In the genomic region with DNA sequence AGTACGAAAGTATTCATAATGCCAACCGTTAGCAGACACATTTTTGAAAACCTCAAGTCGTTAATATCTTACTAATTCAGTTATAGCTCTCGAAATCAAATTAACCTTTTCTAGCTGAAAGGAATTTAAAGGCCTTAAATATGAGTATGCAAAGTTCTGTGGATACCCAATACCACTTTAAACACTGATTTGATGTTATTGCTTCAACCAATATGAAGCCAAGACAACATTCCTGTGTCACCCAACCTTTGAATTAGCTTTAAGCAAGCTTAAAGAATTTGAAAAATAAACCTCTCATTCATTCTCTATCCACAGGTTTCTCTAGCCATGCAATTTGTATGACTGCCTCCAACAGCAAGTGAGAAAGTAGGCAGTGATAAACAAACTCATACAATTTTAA, we compare ENCODE assay signal across 14 cellular contexts.
DNase-seq lines count a peak whose midpoint lies in the region; TF ChIP-seq lines count a peak whose summit lies in the region.
"Had no signal": no experiment of that assay in that cellular context is flagged by ENCODE, and none has a peak within 500 bp of the region (broad histone marks: within the 10 kb centered on the region; RNA-seq: fewer than 3 reads in every experiment).

No MANE protein-coding gene starts in this region.

- H3K4me1 ChIP-seq in SJSA1 (replicated peaks) (peaks cover 17% of the 10 kb centered on the region), sigmoid colon (no peaks in the 10 kb centered on the region)

- H3K27me3 ChIP-seq in SJSA1 (replicated peaks) (no peaks in the 10 kb centered on the region), sigmoid colon (no peaks in the 10 kb centered on the region)

- H3K27ac ChIP-seq in SJSA1: peak overlapping the region; percentile 88
- peak overlapping the region in 1 of 4 donors; percentile 54 for H3K27ac ChIP-seq in sigmoid colon

- H3K36me3 ChIP-seq in SJSA1: no peaks in the 10 kb centered on the region
- no peaks in the 10 kb centered on the region for H3K36me3 ChIP-seq in sigmoid colon

- intact Hi-C loops in sigmoid colon (cut with DNase I): no loop called here

- TF ChIP-seq POLR2A in sigmoid colon (IDR thresholded peaks at IDR 0.05): no peak

- H3K9me3 ChIP-seq in SJSA1 (replicated peaks): no peaks in the 10 kb centered on the region
- H3K9me3 ChIP-seq in sigmoid colon: no peaks in the 10 kb centered on the region

- 41 to 67% methylated on average over 4 of the region's 4 CpGs for WGBS in sigmoid colon, 2 donors

- no peak for TF ChIP-seq CTCF in GM12864 (IDR thresholded peaks at IDR 0.05; ENCODE audit: low read depth, low read length, missing control alignments)
- TF ChIP-seq CTCF in fibroblast of mammary gland (conservative IDR thresholded peaks at IDR 0.05; ENCODE audit: control insufficient read depth, insufficient read depth, low read depth, low read length): no peak
- TF ChIP-seq CTCF in sigmoid colon (IDR thresholded peaks at IDR 0.05): no peak

- peak overlapping the region; percentile 58 for H3K4me3 ChIP-seq in GM12864 (ENCODE audit: low read depth, low read length)
- peak overlapping the region; percentile 36 for H3K4me3 ChIP-seq in SJSA1
- H3K4me3 ChIP-seq in fibroblast of mammary gland (ENCODE audit: control insufficient read depth, low read depth, low read length): peak overlapping the region; percentile 12
- peak overlapping the region in 3 of 4 donors; percentile 24 to 40 (median 33) for H3K4me3 ChIP-seq in sigmoid colon
- H3K4me3 ChIP-seq: K562 had no signal

- no peak for TF ChIP-seq EP300 in sigmoid colon (IDR thresholded peaks at IDR 0.05)

- no peak for DNase-seq in GM12864 (ENCODE audit: low read depth)
- peak in 1 of 2 experiments; percentile 15 for DNase-seq in SJSA1 (ENCODE audit: low read depth in 1 of 2, low spot score in 2 of 2)
- DNase-seq in fibroblast of mammary gland (ENCODE audit: low read depth): no peak
- DNase-seq in sigmoid colon: no peak
- no peak for DNase-seq in NCI-H1092 (lab: John Stamatoyannopoulos, UW)
- no peak for DNase-seq in SHP77 (lab: John Stamatoyannopoulos, UW)
- DNase-seq in NCI-H226: no peak
- no peak for DNase-seq in stimulated activated CD4-positive, alpha-beta T cell treated with anti-CD3 and anti-CD28 coated beads, Interleukin-2, amount 100 ng/mL, for 24 hours
- DNase-seq: activated CD4-positive, alpha-beta memory T cell treated with anti-CD3 and anti-CD28 coated beads for 36 hours; amygdala; NCI-H345; stimulated activated CD4-positive, alpha-beta T cell treated with anti-CD3 and anti-CD28 coated beads, Interleukin-2, amount 100 ng/mL, for 48 hours; T-helper 1 cell had no signal
